In genomic region chr1:229895605-229896004, GRCh38 we compare ENCODE assay signal across 21 cellular contexts.
A peak's percentile ranks its signal among the peaks of the same experiment; 100 is the strongest.
DNase-seq lines count a peak whose midpoint lies in the region; TF ChIP-seq lines count a peak whose summit lies in the region.
"Had no signal": no experiment of that assay in that cellular context is flagged by ENCODE, and none has a peak within 500 bp of the region (broad histone marks: within the 10 kb centered on the region; RNA-seq: fewer than 3 reads in every experiment).

No MANE protein-coding gene starts in this region.

- TF ChIP-seq CTCF in esophagus muscularis mucosa (IDR thresholded peaks at IDR 0.05): no peak

- H3K9me3 Mint-ChIP-seq in activated CD4-positive, alpha-beta T cell treated with anti-CD3 and anti-CD28 coated beads, Interleukin-2, amount 10 ng/mL, durations not matched to agents 24 days and 14 days: peaks cover 5% of the 10 kb centered on the region
- H3K9me3 Mint-ChIP-seq: CD4-positive, alpha-beta T cell had no signal

- H3K36me3 ChIP-seq in esophagus muscularis mucosa: no peaks in the 10 kb centered on the region
- H3K36me3 ChIP-seq: BE2C; BLaER1 treated with 17β-estradiol and CSF1 and Interleukin-3, amounts not matched to agents 10 nM and 100 nM had no signal

- H3K27ac ChIP-seq in esophagus muscularis mucosa (replicated peaks in 1 of 4): no peak overlapping the region
- H3K27ac ChIP-seq: 22Rv1; BLaER1 treated with 17β-estradiol and CSF1 and Interleukin-3, amounts not matched to agents 10 nM and 100 nM; GM23248 had no signal

- 70% methylated on average over 3 of the region's 3 CpGs for whole genome bisulfite sequencing in esophagus muscularis mucosa

- H3K4me1 ChIP-seq in esophagus muscularis mucosa: no peaks in the 10 kb centered on the region

- H3K9me3 ChIP-seq in esophagus muscularis mucosa: no peaks in the 10 kb centered on the region
- H3K9me3 ChIP-seq: BE2C had no signal

- H3K4me1 Mint-ChIP-seq in activated CD4-positive, alpha-beta T cell treated with anti-CD3 and anti-CD28 coated beads, Interleukin-2, amount 10 ng/mL, durations not matched to agents 24 days and 14 days: no peaks in the 10 kb centered on the region
- H3K4me1 Mint-ChIP-seq: CD14-positive monocyte; CD8-positive, alpha-beta memory T cell had no signal

- H3K4me3 Mint-ChIP-seq in activated CD4-positive, alpha-beta T cell treated with anti-CD3 and anti-CD28 coated beads, Interleukin-2, amount 10 ng/mL, durations not matched to agents 24 days and 14 days: no peak overlapping the region
- H3K4me3 Mint-ChIP-seq: CD14-positive monocyte; CD4-positive, alpha-beta T cell had no signal

- DNase-seq in activated CD4-positive, alpha-beta T cell treated with anti-CD3 and anti-CD28 coated beads, Interleukin-2, amount 10 ng/mL, durations not matched to agents 24 days and 14 days: peak; percentile 50
- no peak for DNase-seq in activated CD4-positive, alpha-beta T cell treated with anti-CD3 and anti-CD28 coated beads for 48 hours
- DNase-seq in RKO (ENCODE audit: low spot score): peak; percentile 7
- DNase-seq in esophagus muscularis mucosa (ENCODE audit: extremely low spot score): peak; percentile 78
- no peak for DNase-seq in pons (ENCODE audit: low spot score)
- no peak for DNase-seq in DMS114 treated with DMSO at 0.1 percent for 48 hours (lab: John Stamatoyannopoulos, UW; ENCODE audit: unreplicated experiment)
- DNase-seq in mucosa of gallbladder (ENCODE audit: low spot score): no peak
- DNase-seq: AML-193; BE2C; CD4-positive, alpha-beta T cell; CD8-positive, alpha-beta memory T cell; DMS 273 treated with DMSO at 0.1 percent for 48 hours; DMS53; DMS79 treated with DMSO at 0.1 percent for 48 hours; GF-D8; GM23248; H7; HCEC 1CT had no signal

- H3K4me3 ChIP-seq in esophagus muscularis mucosa: no peak overlapping the region
- H3K4me3 ChIP-seq: BLaER1 treated with 17β-estradiol and CSF1 and Interleukin-3, amounts not matched to agents 10 nM and 100 nM; GM23248 had no signal

- H3K27me3 ChIP-seq in esophagus muscularis mucosa: no peaks in the 10 kb centered on the region
- H3K27me3 ChIP-seq: BE2C; BLaER1 treated with 17β-estradiol and CSF1 and Interleukin-3, amounts not matched to agents 10 nM and 100 nM had no signal

- H3K27me3 Mint-ChIP-seq in activated CD4-positive, alpha-beta T cell treated with anti-CD3 and anti-CD28 coated beads, Interleukin-2, amount 10 ng/mL, durations not matched to agents 24 days and 14 days: peaks cover 31% of the 10 kb centered on the region

- H3K27ac Mint-ChIP-seq in activated CD4-positive, alpha-beta T cell treated with anti-CD3 and anti-CD28 coated beads, Interleukin-2, amount 10 ng/mL, durations not matched to agents 24 days and 14 days: no peak overlapping the region
- H3K27ac Mint-ChIP-seq: CD4-positive, alpha-beta T cell had no signal

- no peak for TF ChIP-seq EP300 in esophagus muscularis mucosa (IDR thresholded peaks at IDR 0.05)

- H3K36me3 Mint-ChIP-seq in activated CD4-positive, alpha-beta T cell treated with anti-CD3 and anti-CD28 coated beads, Interleukin-2, amount 10 ng/mL, durations not matched to agents 24 days and 14 days (ENCODE audit: low read depth): no peaks in the 10 kb centered on the region
- H3K36me3 Mint-ChIP-seq: CD14-positive monocyte; CD8-positive, alpha-beta memory T cell had no signal

- TF ChIP-seq POLR2A in esophagus muscularis mucosa (IDR thresholded peaks at IDR 0.05; ENCODE audit: low read depth): no peak

- intact Hi-C loops in activated CD4-positive, alpha-beta T cell treated with anti-CD3 and anti-CD28 coated beads, Interleukin-2, amount 10 ng/mL, durations not matched to agents 24 days and 14 days (cut with micrococcal nuclease): no loop called here
- intact Hi-C loops in esophagus muscularis mucosa (cut with DNase I): no loop called here

Comparison
In these comparisons a context has a peak if more than half of its experiments do, and no peak if none do; other contexts are left out.
1. DNase-seq: peak in activated CD4-positive, alpha-beta T cell treated with anti-CD3 and anti-CD28 coated beads, Interleukin-2, amount 10 ng/mL, durations not matched to agents 24 days and 14 days (single experiment), RKO (single experiment) and esophagus muscularis mucosa (single experiment); none in activated CD4-positive, alpha-beta T cell treated with anti-CD3 and anti-CD28 coated beads for 48 hours (single experiment), pons (single experiment), DMS114 treated with DMSO at 0.1 percent for 48 hours (single experiment) and mucosa of gallbladder (single experiment).